Comparison of ENCODE assay signal across 24 cellular contexts in the genomic region with DNA sequence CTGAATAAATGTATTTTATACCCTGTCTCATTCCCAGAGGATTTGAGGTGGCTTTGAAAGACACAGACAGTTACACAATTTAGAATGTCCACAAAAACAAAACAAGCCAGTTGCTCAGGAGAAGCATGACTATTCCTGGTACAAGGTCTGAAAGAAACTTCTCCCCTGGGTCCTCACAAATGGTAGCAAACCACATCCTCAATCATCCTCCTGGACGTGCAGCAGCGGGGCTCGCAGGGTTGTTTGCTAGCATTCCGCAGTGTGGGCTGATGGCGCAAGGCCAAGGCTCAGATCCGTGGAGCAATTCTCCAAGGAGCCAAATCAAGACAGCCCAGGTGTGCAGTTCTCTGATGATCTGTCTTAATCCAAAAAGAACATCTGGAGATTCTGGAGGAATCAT.
A peak's percentile ranks its signal among the peaks of the same experiment; 100 is the strongest.
DNase-seq lines count a peak whose midpoint lies in the region; ATAC-seq and TF ChIP-seq lines count a peak whose summit lies in the region.
"Had no signal": no experiment of that assay in that cellular context is flagged by ENCODE, and none has a peak within 500 bp of the region (broad histone marks: within the 10 kb centered on the region; RNA-seq: fewer than 3 reads in every experiment).

No MANE protein-coding gene starts in this region.

- no peak overlapping the region for H3K4me2 ChIP-seq in GM23248 (ENCODE audit: unreplicated experiment)
- H3K4me2 ChIP-seq: KMS-11 had no signal

- H3K4me1 Mint-ChIP-seq in stimulated activated naive B cell treated with anti-CD40 and anti-IgM and Interleukin-4, amounts not matched to agents 10 μg/mL and 1 μg/mL and 100 μg/mL, for 72 hours = no peaks in the 10 kb centered on the region
- H3K4me1 Mint-ChIP-seq: activated naive CD4-positive, alpha-beta T cell treated with anti-CD3 and anti-CD28 coated beads, Interleukin-2, amount 10 ng/mL, durations not matched to agents 7 days and 5 days had no signal

- H3K9ac ChIP-seq in GM23248 = no peak overlapping the region
- H3K9ac ChIP-seq: KMS-11 had no signal

- DNase-seq in AG20443 (ENCODE audit: low spot score) (peak; percentile 48), GM23248 (peak; percentile 29), NOMO-1 (lab: John Stamatoyannopoulos, UW; ENCODE audit: unreplicated experiment in 2 of 2) (peak; percentile 68 to 76), epithelial cell of esophagus (ENCODE audit: low read depth) (peak; percentile 67), foreskin melanocyte (no peak)
- DNase-seq in stimulated activated naive B cell treated with anti-CD40 and anti-IgM and Interleukin-4, amounts not matched to agents 10 μg/mL and 1 μg/mL and 100 μg/mL, for 72 hours = no peak
- DNase-seq: activated CD4-positive, alpha-beta T cell treated with anti-CD3 and anti-CD28 coated beads for 4 hours; activated naive CD4-positive, alpha-beta T cell treated with anti-CD3 and anti-CD28 coated beads, Interleukin-2, amount 10 ng/mL, durations not matched to agents 7 days and 5 days; activated T-cell treated with anti-CD3 and anti-CD28 coated beads, Interleukin-2, amount 50 U/mL, for 48 hours; endodermal cell; esophagus squamous epithelium; islet precursor cell; NCI-H1092; NCI-H187; NCI-H345; SJCRH30; stimulated activated CD4-positive, alpha-beta T cell treated with anti-CD3 and anti-CD28 coated beads, Interleukin-4, amount 100 ng/mL, for 1 hour; stimulated activated naive CD4-positive, alpha-beta T cell treated with Interleukin-2 at 50 U/mL for 16 hours had no signal

- ATAC-seq in GM18861 (IDR thresholded peaks at IDR 0.05; ENCODE audit: unreplicated experiment) = no peak
- no peak for ATAC-seq in GM18870 (IDR thresholded peaks at IDR 0.05; ENCODE audit: unreplicated experiment)
- no peak for ATAC-seq in stimulated activated naive B cell treated with anti-CD40 and anti-IgM and Interleukin-4, amounts not matched to agents 10 μg/mL and 1 μg/mL and 100 μg/mL, for 72 hours (replicated peaks)
- ATAC-seq: natural killer cell treated with Interleukin-12 subunit alpha and Interleukin-12 subunit beta and Interleukin-15 and Interleukin-18, amount 100 ng/mL, for 72 hours; Panc1 had no signal

- H4K20me1 ChIP-seq in GM23248 (ENCODE audit: insufficient read depth) = no peaks in the 10 kb centered on the region

- WGBS in GM23248 (ENCODE audit: low coverage in 1 of 2, low lambda C conversion rate in 2 of 2, missing lambda C conversion rate in 2 of 2), 2 experiments = 35 to 46% methylated on average over 6 of the region's 6 CpGs

- H3F3A ChIP-seq in GM23248 (ENCODE audit: insufficient read depth) = 0 out of 2 replicates have a peak, but pooled peaks cover 4% of the 10 kb centered on the region

- no peaks in the 10 kb centered on the region for H3K36me3 Mint-ChIP-seq in stimulated activated naive B cell treated with anti-CD40 and anti-IgM and Interleukin-4, amounts not matched to agents 10 μg/mL and 1 μg/mL and 100 μg/mL, for 72 hours
- H3K36me3 Mint-ChIP-seq: activated naive CD4-positive, alpha-beta T cell treated with anti-CD3 and anti-CD28 coated beads, Interleukin-2, amount 10 ng/mL, durations not matched to agents 7 days and 5 days; natural killer cell treated with Interleukin-12 subunit alpha and Interleukin-12 subunit beta and Interleukin-15 and Interleukin-18, amount 100 ng/mL, for 72 hours had no signal

- no peaks in the 10 kb centered on the region for H3K79me2 ChIP-seq in GM23248 (ENCODE audit: insufficient read depth)

- H3K36me3 ChIP-seq in GM23248 (ENCODE audit: low read depth) = no peaks in the 10 kb centered on the region
- H3K36me3 ChIP-seq: esophagus squamous epithelium, SJCRH30 had no signal

- no peak overlapping the region for H3K4me3 Mint-ChIP-seq in stimulated activated naive B cell treated with anti-CD40 and anti-IgM and Interleukin-4, amounts not matched to agents 10 μg/mL and 1 μg/mL and 100 μg/mL, for 72 hours
- H3K4me3 Mint-ChIP-seq: activated naive CD4-positive, alpha-beta T cell treated with anti-CD3 and anti-CD28 coated beads, Interleukin-2, amount 10 ng/mL, durations not matched to agents 7 days and 5 days; endodermal cell; natural killer cell treated with Interleukin-12 subunit alpha and Interleukin-12 subunit beta and Interleukin-15 and Interleukin-18, amount 100 ng/mL, for 72 hours; T-helper 1 cell treated with Interleukin-12 subunit alpha and Interleukin-12 subunit beta and Interleukin-4 antibody, amounts not matched to agents 30 μg/mL and 1 μg/mL, for 36 hours had no signal

- H3K27me3 ChIP-seq in GM23248 (replicated peaks; ENCODE audit: insufficient read depth) = no peaks in the 10 kb centered on the region
- H3K27me3 ChIP-seq: esophagus squamous epithelium, SJCRH30 had no signal

- TF ChIP-seq CTCF in epithelial cell of esophagus (IDR thresholded peaks at IDR 0.05; ENCODE audit: insufficient read depth, low read depth, low read length, missing control alignments) = no peak

- H3K27me3 Mint-ChIP-seq in stimulated activated naive B cell treated with anti-CD40 and anti-IgM and Interleukin-4, amounts not matched to agents 10 μg/mL and 1 μg/mL and 100 μg/mL, for 72 hours = no peaks in the 10 kb centered on the region
- H3K27me3 Mint-ChIP-seq: activated naive CD4-positive, alpha-beta T cell treated with anti-CD3 and anti-CD28 coated beads, Interleukin-2, amount 10 ng/mL, durations not matched to agents 7 days and 5 days had no signal

- H3K9me3 Mint-ChIP-seq in stimulated activated naive B cell treated with anti-CD40 and anti-IgM and Interleukin-4, amounts not matched to agents 10 μg/mL and 1 μg/mL and 100 μg/mL, for 72 hours = no peaks in the 10 kb centered on the region
- H3K9me3 Mint-ChIP-seq: activated naive CD4-positive, alpha-beta T cell treated with anti-CD3 and anti-CD28 coated beads, Interleukin-2, amount 10 ng/mL, durations not matched to agents 7 days and 5 days; endodermal cell; T-helper 1 cell treated with Interleukin-12 subunit alpha and Interleukin-12 subunit beta and Interleukin-4 antibody, amounts not matched to agents 30 μg/mL and 1 μg/mL, for 36 hours had no signal

- H2AFZ ChIP-seq in GM23248 = no peak overlapping the region

- in situ Hi-C loops in GM23248 (cut with MboI) = no loop called here

- H3K27ac ChIP-seq in GM23248 = no peak overlapping the region
- H3K27ac ChIP-seq: esophagus squamous epithelium, KMS-11, SJCRH30 had no signal

- H3K27ac Mint-ChIP-seq in stimulated activated naive B cell treated with anti-CD40 and anti-IgM and Interleukin-4, amounts not matched to agents 10 μg/mL and 1 μg/mL and 100 μg/mL, for 72 hours = no peak overlapping the region
- H3K27ac Mint-ChIP-seq: activated naive CD4-positive, alpha-beta T cell treated with anti-CD3 and anti-CD28 coated beads, Interleukin-2, amount 10 ng/mL, durations not matched to agents 7 days and 5 days; endodermal cell; natural killer cell treated with Interleukin-12 subunit alpha and Interleukin-12 subunit beta and Interleukin-15 and Interleukin-18, amount 100 ng/mL, for 72 hours; T-helper 1 cell treated with Interleukin-12 subunit alpha and Interleukin-12 subunit beta and Interleukin-4 antibody, amounts not matched to agents 30 μg/mL and 1 μg/mL, for 36 hours had no signal

- no peak overlapping the region for H3K4me3 ChIP-seq in GM23248
- no peak overlapping the region for H3K4me3 ChIP-seq in epithelial cell of esophagus (ENCODE audit: low read length)
- H3K4me3 ChIP-seq: esophagus squamous epithelium, SJCRH30 had no signal

- no peaks in the 10 kb centered on the region for H3K9me3 ChIP-seq in GM23248 (ENCODE audit: low read depth)
- H3K9me3 ChIP-seq: esophagus squamous epithelium, SJCRH30 had no signal

- H3K9me2 ChIP-seq in GM23248 (ENCODE audit: insufficient read depth) = no peaks in the 10 kb centered on the region

- H3K4me1 ChIP-seq in GM23248 (ENCODE audit: insufficient read depth) = peaks cover 6% of the 10 kb centered on the region
- H3K4me1 ChIP-seq: esophagus squamous epithelium, SJCRH30 had no signal

Comparison
In these comparisons a context has a peak if more than half of its experiments do, and no peak if none do; other contexts are left out.
1. DNase-seq: peak in AG20443 (single experiment), GM23248 (single experiment), NOMO-1 (2 of 2) and epithelial cell of esophagus (single experiment); none in foreskin melanocyte (single experiment) and stimulated activated naive B cell treated with anti-CD40 and anti-IgM and Interleukin-4, amounts not matched to agents 10 μg/mL and 1 μg/mL and 100 μg/mL, for 72 hours (single experiment).